Comparison of ENCODE assay signal across 18 cellular contexts in the genomic region with DNA sequence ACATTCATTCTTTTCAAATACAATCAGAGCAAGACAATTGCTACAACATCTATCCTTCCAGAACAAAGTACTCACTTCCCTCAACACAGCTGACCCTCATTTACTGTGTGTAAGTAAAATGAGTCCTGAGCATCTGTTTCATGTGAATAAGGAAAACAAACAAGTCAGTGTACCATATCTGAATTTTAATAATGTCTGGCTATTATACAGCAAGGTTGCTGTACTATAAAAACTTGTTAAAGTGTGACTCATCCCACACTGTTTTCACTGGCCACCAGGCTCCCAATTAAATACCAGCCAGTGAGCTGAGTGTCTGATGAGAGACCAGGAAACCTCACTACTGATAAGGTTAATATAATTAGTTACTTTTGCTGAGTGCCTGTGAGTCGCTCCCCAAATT.
DNase-seq lines count a peak whose midpoint lies in the region; TF ChIP-seq lines count a peak whose summit lies in the region.
"Had no signal": no experiment of that assay in that cellular context is flagged by ENCODE, and none has a peak within 500 bp of the region (broad histone marks: within the 10 kb centered on the region; RNA-seq: fewer than 3 reads in every experiment).

No MANE protein-coding gene starts in this region.

- H3K36me3 Mint-ChIP-seq in H9 (ENCODE audit: insufficient read depth in 1 of 3, low read depth in 3 of 3) = no peaks in the 10 kb centered on the region
- H3K36me3 Mint-ChIP-seq: activated CD4-positive, alpha-beta memory T cell treated with anti-CD3 and anti-CD28 coated beads for 36 hours; activated naive CD8-positive, alpha-beta T cell had no signal

- H3K27ac ChIP-seq in mammary epithelial cell (ENCODE audit: insufficient read depth, low read depth, low read length) = no peak overlapping the region
- peak overlapping the region; percentile 55 for H3K27ac ChIP-seq in mesodermal cell (ENCODE audit: low read depth, low read length, severe bottlenecking)
- no peak overlapping the region for H3K27ac ChIP-seq in H9 (ENCODE audit: insufficient read length, low read depth, low read length)
- H3K27ac ChIP-seq: psoas muscle had no signal

- H3K27me3 Mint-ChIP-seq in H9 (ENCODE audit: low read depth) = no peaks in the 10 kb centered on the region
- H3K27me3 Mint-ChIP-seq: dendritic cell treated with granulocyte-macrophage colony-stimulating factor and Interleukin-4, amounts not matched to agents 40 ng/mL and 50 ng/mL, for 4 days had no signal

- no peak overlapping the region for H3K27ac Mint-ChIP-seq in H9
- H3K27ac Mint-ChIP-seq: activated CD4-positive, alpha-beta memory T cell treated with anti-CD3 and anti-CD28 coated beads for 36 hours; activated naive CD8-positive, alpha-beta T cell; B cell; dendritic cell treated with granulocyte-macrophage colony-stimulating factor and Interleukin-4, amounts not matched to agents 40 ng/mL and 50 ng/mL, for 4 days; T-helper 1 cell treated with Interleukin-12 subunit alpha and Interleukin-12 subunit beta and Interleukin-4 antibody, amounts not matched to agents 30 μg/mL and 1 μg/mL, for 36 hours had no signal

- DNase-seq in DMS 273 (lab: John Stamatoyannopoulos, UW; ENCODE audit: unreplicated experiment) = peak; percentile 20
- DNase-seq in NCI-H69 (lab: John Stamatoyannopoulos, UW) = peak; percentile 33
- peak; percentile 33 for DNase-seq in mammary epithelial cell
- no peak for DNase-seq in NCI-H2029 (lab: John Stamatoyannopoulos, UW)
- no peak for DNase-seq in erythroblast (lab: John Stamatoyannopoulos, UW)
- no peak for DNase-seq in H9
- no peak for DNase-seq in NCI-H446 (lab: John Stamatoyannopoulos, UW)
- DNase-seq: activated CD4-positive, alpha-beta memory T cell treated with anti-CD3 and anti-CD28 coated beads for 36 hours; activated T-cell treated with anti-CD3 and anti-CD28 coated beads, Interleukin-2, amount 50 U/mL, for 4 hours; Kasumi-1; NCI-H1436 treated with DMSO at 0.1 percent for 48 hours; psoas muscle; stimulated activated CD4-positive, alpha-beta T cell treated with anti-CD3 and anti-CD28 coated beads, Interleukin-12 subunit alpha, Interleukin-12 subunit beta, amount 100 ng/mL, for 4 hours had no signal

- H4K91ac ChIP-seq in H9 (ENCODE audit: insufficient read length, low read depth, low read length) = no peak overlapping the region

- H3K27me3 ChIP-seq in mammary epithelial cell (ENCODE audit: insufficient read depth, low read length) = no peaks in the 10 kb centered on the region
- no peaks in the 10 kb centered on the region for H3K27me3 ChIP-seq in H9 (ENCODE audit: insufficient read depth, low read length)

- no peak overlapping the region for H2AK5ac ChIP-seq in H9 (ENCODE audit: insufficient read length, low read length)

- no peaks in the 10 kb centered on the region for H3K23me2 ChIP-seq in H9 (ENCODE audit: insufficient read length, low read depth, low read length, poor library complexity, severe bottlenecking)

- H3K79me1 ChIP-seq in H9 (ENCODE audit: insufficient read depth, low read depth, low read length, poor library complexity, severe bottlenecking) = no peaks in the 10 kb centered on the region

- no peaks in the 10 kb centered on the region for H3K79me2 ChIP-seq in mammary epithelial cell (ENCODE audit: insufficient read depth, low read length)
- no peaks in the 10 kb centered on the region for H3K79me2 ChIP-seq in H9 (ENCODE audit: insufficient read depth, low read length)

- peak overlapping the region; percentile 3 for H3K4me2 ChIP-seq in mammary epithelial cell (ENCODE audit: insufficient read depth, low read depth, low read length)
- no peak overlapping the region for H3K4me2 ChIP-seq in H9 (ENCODE audit: insufficient read depth, insufficient read length, low read length)

- H4K8ac ChIP-seq in H9 (replicated peaks; ENCODE audit: insufficient read length, low read depth, low read length) = no peak overlapping the region

- no peak overlapping the region for H2AFZ ChIP-seq in mammary epithelial cell (ENCODE audit: low read depth, low read length)
- H2AFZ ChIP-seq in H9 (ENCODE audit: low read length) = no peak overlapping the region

- no peak overlapping the region for H2BK15ac ChIP-seq in H9 (ENCODE audit: low read depth, low read length)

- peak in 1 of 2 donors; percentile 5 for TF ChIP-seq CTCF in mammary epithelial cell (conservative IDR thresholded peaks at IDR 0.05 in 1 of 2, IDR thresholded peaks at IDR 0.05 in 1 of 2; ENCODE audit: extremely low read depth in 1 of 2, insufficient read depth in 1 of 2, low read depth in 1 of 2, low read length in 2 of 2)
- TF ChIP-seq CTCF in H9 (conservative IDR thresholded peaks at IDR 0.05) = no peak

- no peak overlapping the region for H3K23ac ChIP-seq in H9 (ENCODE audit: insufficient read length, low read depth, low read length)

- in situ Hi-C loops in mammary epithelial cell (cut with MboI; ENCODE audit: low sequenced_read_pairs in 2 of 2) = no loop called here

- no peak overlapping the region for H3K4me3 Mint-ChIP-seq in H9
- H3K4me3 Mint-ChIP-seq: activated CD4-positive, alpha-beta memory T cell treated with anti-CD3 and anti-CD28 coated beads for 36 hours; activated naive CD8-positive, alpha-beta T cell; activated T-cell treated with anti-CD3 and anti-CD28 coated beads, Interleukin-2, amount 50 U/mL, for 4 hours; B cell; dendritic cell treated with granulocyte-macrophage colony-stimulating factor and Interleukin-4, amounts not matched to agents 40 ng/mL and 50 ng/mL, for 4 days; T-helper 1 cell treated with Interleukin-12 subunit alpha and Interleukin-12 subunit beta and Interleukin-4 antibody, amounts not matched to agents 30 μg/mL and 1 μg/mL, for 36 hours had no signal

- H2BK20ac ChIP-seq in H9 (ENCODE audit: low read depth, low read length, poor library complexity, severe bottlenecking) = no peak overlapping the region

- H3K9ac ChIP-seq in mammary epithelial cell (ENCODE audit: insufficient read depth, low read length) (no peak overlapping the region), H9 (ENCODE audit: extremely low read depth, insufficient read length, low read length) (no peak overlapping the region)

- no peaks in the 10 kb centered on the region for H3K4me1 ChIP-seq in mammary epithelial cell (ENCODE audit: insufficient read depth, low read length)
- H3K4me1 ChIP-seq in mesodermal cell (ENCODE audit: control insufficient read depth, insufficient read depth, low read length, poor library complexity, severe bottlenecking) = peaks cover 31% of the 10 kb centered on the region
- H3K4me1 ChIP-seq in H9 (ENCODE audit: insufficient read depth, low read length) = no peaks in the 10 kb centered on the region
- H3K4me1 ChIP-seq: psoas muscle had no signal

- TF ChIP-seq POLR2A in erythroblast (IDR thresholded peaks at IDR 0.05; ENCODE audit: low read length) = no peak

- no peak overlapping the region for H4K5ac ChIP-seq in H9 (ENCODE audit: insufficient read length, low read depth, low read length)

- no peak overlapping the region for H3K18ac ChIP-seq in H9 (ENCODE audit: insufficient read length, low read depth, low read length)

- H4K20me1 ChIP-seq in mammary epithelial cell (ENCODE audit: insufficient read depth, low read length) (no peaks in the 10 kb centered on the region), H9 (ENCODE audit: control insufficient read depth, insufficient read depth, insufficient read length) (no peaks in the 10 kb centered on the region)

- H2BK12ac ChIP-seq in H9 (ENCODE audit: insufficient read length, low read depth, low read length) = no peak overlapping the region

- H3K4ac ChIP-seq in H9 (ENCODE audit: low read depth, low read length) = no peak overlapping the region

- H3K4me3 ChIP-seq in mammary epithelial cell (replicated peaks in 1 of 3; ENCODE audit: insufficient read depth in 1 of 3, low read depth in 2 of 3, low read length in 3 of 3) = no peak overlapping the region
- no peak overlapping the region for H3K4me3 ChIP-seq in mesodermal cell (ENCODE audit: extremely low read depth, insufficient read depth, low read length, poor library complexity, severe bottlenecking)
- H3K4me3 ChIP-seq: psoas muscle had no signal

- H3K9me3 ChIP-seq in mammary epithelial cell (replicated peaks; ENCODE audit: insufficient read depth, low read length) = no peaks in the 10 kb centered on the region
- peaks cover 5% of the 10 kb centered on the region for H3K9me3 ChIP-seq in mesodermal cell (ENCODE audit: control insufficient read depth, low read length)
- no peaks in the 10 kb centered on the region for H3K9me3 ChIP-seq in H9 (ENCODE audit: control insufficient read depth, low read depth, low read length)
- H3K9me3 ChIP-seq: psoas muscle had no signal

- 29% methylated on average over 1 of the region's 1 CpG for WGBS in mammary epithelial cell (ENCODE audit: low coverage, missing lambda C conversion rate)
- 17% methylated on average over 1 of the region's 1 CpG; no CpG with 5 or more reads in 1 of the 2 experiments for WGBS in mesodermal cell (ENCODE audit: insufficient coverage in 2 of 2), 2 experiments
- no CpG with 5 or more reads among the region's 1 CpG for WGBS in H9 (ENCODE audit: extremely low coverage, insufficient read length, low lambda C conversion rate)

- no peak overlapping the region for H3T11ph ChIP-seq in H9 (ENCODE audit: low read length)

- peaks cover 12 to 14% of the 10 kb centered on the region in 2 experiments for H3K4me1 Mint-ChIP-seq in H9
- H3K4me1 Mint-ChIP-seq: B cell had no signal

- dilution Hi-C loops in mammary epithelial cell (cut with HindIII; ENCODE audit: low sequenced_read_pairs) = no loop called here

- H3K36me3 ChIP-seq in mammary epithelial cell (ENCODE audit: insufficient read depth, low read length) (no peaks in the 10 kb centered on the region), mesodermal cell (ENCODE audit: control insufficient read depth, insufficient read depth, low read length) (no peaks in the 10 kb centered on the region)

- H3K9me3 Mint-ChIP-seq in H9 = no peaks in the 10 kb centered on the region
- H3K9me3 Mint-ChIP-seq: activated CD4-positive, alpha-beta memory T cell treated with anti-CD3 and anti-CD28 coated beads for 36 hours; activated T-cell treated with anti-CD3 and anti-CD28 coated beads, Interleukin-2, amount 50 U/mL, for 4 hours; dendritic cell treated with granulocyte-macrophage colony-stimulating factor and Interleukin-4, amounts not matched to agents 40 ng/mL and 50 ng/mL, for 4 days; T-helper 1 cell treated with Interleukin-12 subunit alpha and Interleukin-12 subunit beta and Interleukin-4 antibody, amounts not matched to agents 30 μg/mL and 1 μg/mL, for 36 hours had no signal

- intact Hi-C loops in mammary epithelial cell (cut with micrococcal nuclease) = no loop called here

- H2BK5ac ChIP-seq in H9 (ENCODE audit: insufficient read length, low read length) = no peak overlapping the region

- no peak overlapping the region for H2BK120ac ChIP-seq in H9 (ENCODE audit: low read depth, low read length, poor library complexity, severe bottlenecking)

- H3K56ac ChIP-seq in H9 (ENCODE audit: insufficient read length, low read depth, low read length) = no peak overlapping the region

- CTCF ChIA-PET in mammary epithelial cell (lab: Charles Lee; ENCODE audit: low non-redundant PET) = interaction anchor here (0.5 to 0.6 kb wide), 2 partner anchors 11 to 323 kb away, joined by 3 to 4 read pairs; no protein-coding TSS in a partner anchor

- BruUV-seq in mammary epithelial cell (replicated peaks; lab: Mats Ljungman, UMichigan) = no TSS peak

- no peak overlapping the region for H3K14ac ChIP-seq in H9 (ENCODE audit: insufficient read depth, low read length)

Comparison
In these comparisons a context has a peak if more than half of its experiments do, and no peak if none do; other contexts are left out.
1. DNase-seq: peak in DMS 273 (single experiment), NCI-H69 (single experiment) and mammary epithelial cell (single experiment); none in NCI-H2029 (single experiment), erythroblast (0 of 2), H9 (single experiment) and NCI-H446 (0 of 2).